Comparison of ENCODE assay signal across 8 cellular contexts in the genomic region with DNA sequence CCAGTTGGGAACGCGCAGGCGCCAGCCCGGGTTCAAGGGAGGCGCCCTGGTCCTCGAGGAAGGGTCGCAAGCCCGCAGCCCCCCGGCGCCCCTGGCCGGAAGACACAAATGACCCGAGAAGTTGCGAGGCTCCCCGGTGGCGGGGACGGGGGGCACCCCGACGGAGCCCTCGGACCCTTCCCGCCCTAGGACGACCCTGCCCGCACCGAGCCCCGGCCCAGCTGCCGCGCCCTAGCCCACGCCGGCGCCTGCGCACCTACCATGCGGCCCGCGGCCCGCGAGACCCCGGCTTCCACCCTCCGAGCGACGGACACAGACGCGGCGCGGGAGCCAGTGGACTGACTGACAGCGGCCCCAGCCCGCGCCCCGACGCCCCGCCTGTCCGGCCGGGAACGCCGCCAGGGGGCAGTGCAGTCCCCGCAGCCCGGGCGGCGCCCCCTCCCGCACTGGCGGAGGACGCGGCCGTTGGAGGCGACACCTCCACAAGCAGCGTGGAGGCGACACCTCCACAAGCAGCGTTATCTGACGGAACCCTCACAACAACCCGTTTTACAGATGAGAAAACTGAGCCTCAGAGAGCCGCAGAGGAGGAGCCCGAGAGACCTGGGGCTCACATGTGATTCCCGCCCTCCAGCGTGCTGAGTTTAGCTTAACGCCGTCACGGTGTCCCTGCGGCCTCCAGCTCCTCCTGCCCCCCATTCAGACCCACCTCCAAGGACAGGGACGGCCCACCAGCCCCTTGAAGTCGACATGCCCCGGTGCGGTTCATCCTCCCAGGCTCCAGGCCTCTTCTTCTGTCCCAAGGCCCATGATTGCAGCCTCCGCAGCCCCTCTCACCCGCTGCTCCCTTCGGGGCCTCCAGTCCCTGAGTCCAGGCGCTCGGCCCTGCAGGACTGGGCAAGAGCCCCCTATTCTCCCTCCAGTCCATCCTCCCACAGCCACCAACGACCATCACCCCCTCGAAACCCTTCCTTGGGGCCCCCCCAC. TPM values are rescaled to one million over a fixed set of nuclear protein-coding genes. Genes with fewer than 3 reads are reported as not detected.
DNase-seq lines count a peak whose midpoint lies in the region; ATAC-seq and TF ChIP-seq lines count a peak whose summit lies in the region.

A gene with protein sequence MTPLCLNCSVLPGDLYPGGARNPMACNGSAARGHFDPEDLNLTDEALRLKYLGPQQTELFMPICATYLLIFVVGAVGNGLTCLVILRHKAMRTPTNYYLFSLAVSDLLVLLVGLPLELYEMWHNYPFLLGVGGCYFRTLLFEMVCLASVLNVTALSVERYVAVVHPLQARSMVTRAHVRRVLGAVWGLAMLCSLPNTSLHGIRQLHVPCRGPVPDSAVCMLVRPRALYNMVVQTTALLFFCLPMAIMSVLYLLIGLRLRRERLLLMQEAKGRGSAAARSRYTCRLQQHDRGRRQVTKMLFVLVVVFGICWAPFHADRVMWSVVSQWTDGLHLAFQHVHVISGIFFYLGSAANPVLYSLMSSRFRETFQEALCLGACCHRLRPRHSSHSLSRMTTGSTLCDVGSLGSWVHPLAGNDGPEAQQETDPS (minus strand): TSS at position 347 of the 987 bp plus-strand sequence. CDS start 84 bp downstream, at position 263.

- H3K9me3 ChIP-seq in lower lobe of right lung, result no peaks in the 10 kb centered on the region

- peak; percentile 71 for TF ChIP-seq CTCF in GM12864 (IDR thresholded peaks at IDR 0.05; ENCODE audit: low read depth, low read length, missing control alignments)
- TF ChIP-seq CTCF in lower lobe of right lung (IDR thresholded peaks at IDR 0.05), result peak; percentile 87

- H3K27ac ChIP-seq in lower lobe of right lung, result peak within 1 kb of the TSS; percentile 71

- H3K27me3 ChIP-seq in lower lobe of right lung (ENCODE audit: low read depth), result peaks cover 12% of the 10 kb centered on the region

- no peak for DNase-seq in GM12864 (ENCODE audit: low read depth)
- peak; percentile 21 to 59 (median 54) for DNase-seq in activated CD4-positive, CD25-positive, alpha-beta regulatory T cell (lab: John Stamatoyannopoulos, UW)
- DNase-seq in cerebellar cortex (ENCODE audit: low spot score), result peak; percentile 17
- DNase-seq in lower lobe of right lung, result peak; percentile 79
- peak; percentile 43 for DNase-seq in stimulated activated CD8-positive, alpha-beta memory T cell treated with anti-CD3 and anti-CD28 coated beads, Interleukin-12 subunit alpha, Interleukin-12 subunit beta, amount 100 ng/mL, for 24 hours (ENCODE audit: extremely low read depth)
- no peak for DNase-seq in cerebellar nuclear complex (lab: John Stamatoyannopoulos, UW)
- no peak for DNase-seq in inferior parietal cortex (ENCODE audit: extremely low spot score)

- ATAC-seq in HG03460 (IDR thresholded peaks at IDR 0.05; ENCODE audit: unreplicated experiment) (peak; percentile 68), lower lobe of right lung (peak; percentile 86 to 90)

- no peaks in the 10 kb centered on the region for H3K36me3 ChIP-seq in lower lobe of right lung

- intact Hi-C loops in lower lobe of right lung (cut with DNase I), result no loop called here

- H3K4me3 ChIP-seq in GM12864 (ENCODE audit: low read depth, low read length) (no peak within 1 kb of the TSS; the same call in 1 of the 2 replicates), lower lobe of right lung (peak within 1 kb of the TSS; percentile 60)

- H3K4me1 ChIP-seq in lower lobe of right lung, result peaks cover 21% of the 10 kb centered on the region

RNA-seq across cellular contexts. Expression of the gene that starts here (rescaled TPM):
- total RNA-seq in lower lobe of right lung, result 4.4 TPM

Comparison
In these comparisons a context has a peak if more than half of its experiments do, and no peak if none do; other contexts are left out.
1. DNase-seq: peak in activated CD4-positive, CD25-positive, alpha-beta regulatory T cell (4 of 4), cerebellar cortex (single experiment), lower lobe of right lung (single experiment) and stimulated activated CD8-positive, alpha-beta memory T cell treated with anti-CD3 and anti-CD28 coated beads, Interleukin-12 subunit alpha, Interleukin-12 subunit beta, amount 100 ng/mL, for 24 hours (single experiment); none in GM12864 (single experiment), cerebellar nuclear complex (0 of 2) and inferior parietal cortex (single experiment).